21 cellular contexts compared by ENCODE assay signal in the genomic region with DNA sequence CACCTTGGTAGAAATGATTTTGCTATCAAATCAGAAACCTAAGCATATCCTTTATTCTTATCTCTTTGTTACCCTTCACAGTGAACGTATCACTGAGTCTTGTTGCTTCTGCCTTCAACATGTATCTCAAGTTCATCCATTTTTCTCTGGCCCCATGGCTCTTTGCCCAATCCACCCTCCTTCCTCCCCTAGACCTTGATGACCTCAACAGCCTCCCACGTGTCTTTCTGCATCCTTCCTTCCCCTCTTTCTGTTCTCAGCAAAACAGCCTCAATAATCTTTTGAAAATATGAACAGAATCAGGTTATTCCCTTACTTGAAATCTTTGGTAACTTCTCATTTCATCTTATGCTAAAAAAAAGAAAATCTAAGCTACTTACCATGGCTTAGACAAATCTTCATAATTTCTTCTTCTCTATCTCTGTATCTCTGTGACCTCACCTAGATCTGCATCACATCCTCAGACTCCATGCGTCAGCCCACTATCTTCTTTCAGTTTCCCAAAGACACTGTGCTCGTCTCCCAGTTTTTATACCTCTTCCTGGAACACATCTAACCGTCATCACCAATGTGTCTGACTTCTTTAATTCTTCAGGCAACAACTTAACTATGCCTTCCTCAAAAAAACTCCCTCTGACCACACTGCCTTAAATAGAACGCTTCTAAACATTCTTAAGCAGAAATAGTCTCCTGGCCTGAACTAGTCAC.
DNase-seq lines count a peak whose midpoint lies in the region; ATAC-seq and TF ChIP-seq lines count a peak whose summit lies in the region.
"Had no signal": no experiment of that assay in that cellular context is flagged by ENCODE, and none has a peak within 500 bp of the region (broad histone marks: within the 10 kb centered on the region; RNA-seq: fewer than 3 reads in every experiment).

No MANE protein-coding gene starts in this region.

- peak overlapping the region; percentile 36; the same call in 1 of the 2 replicates for H2AFZ ChIP-seq in DND-41 (ENCODE audit: low read depth, low read length)

- no peak for ATAC-seq in DND-41 (ENCODE audit: insufficient read depth, low read depth)
- no peak for ATAC-seq in GM18520 (IDR thresholded peaks at IDR 0.05; ENCODE audit: unreplicated experiment)
- no peak for ATAC-seq in HG03432 (IDR thresholded peaks at IDR 0.05; ENCODE audit: unreplicated experiment)
- ATAC-seq: activated CD8-positive, alpha-beta memory T cell treated with anti-CD3 and anti-CD28 coated beads, Interleukin-2, amount 10 ng/mL, durations not matched to agents 7 days and 5 days; Panc1 had no signal

- H3K36me3 ChIP-seq in DND-41 (ENCODE audit: insufficient read depth, low read length) (no peaks in the 10 kb centered on the region), rectal smooth muscle tissue (ENCODE audit: control insufficient read depth, insufficient read depth, low read length) (no peaks in the 10 kb centered on the region)

- no peaks in the 10 kb centered on the region for H3K27me3 ChIP-seq in DND-41 (ENCODE audit: insufficient read depth, low read length, poor library complexity)
- no peaks in the 10 kb centered on the region for H3K27me3 ChIP-seq in rectal smooth muscle tissue (ENCODE audit: control insufficient read depth, insufficient read depth, low read length)

- no peak for DNase-seq in DND-41
- DNase-seq in Kasumi-1 (lab: John Stamatoyannopoulos, UW), result peak; percentile 42 to 58
- no peak for DNase-seq in NCI-H1048 (lab: John Stamatoyannopoulos, UW)
- DNase-seq: activated CD4-positive, CD25-positive, alpha-beta regulatory T cell; activated CD8-positive, alpha-beta memory T cell treated with anti-CD3 and anti-CD28 coated beads, Interleukin-2, amount 10 ng/mL, durations not matched to agents 7 days and 5 days; activated gamma-delta T cell treated with Interleukin-2 at 50 U/mL for 16 hours; AML-193; dermis blood vessel endothelial cell; DMS153; erythroblast; glutamatergic neuron; kidney; NCI-H187 treated with DMSO at 0.1 percent for 48 hours; stimulated activated CD4-positive, alpha-beta T cell treated with anti-CD3 and anti-CD28 coated beads, Interleukin-15, amount 100 ng/mL, for 24 hours had no signal

- no peaks in the 10 kb centered on the region for H3K36me3 Mint-ChIP-seq in dendritic cell treated with granulocyte-macrophage colony-stimulating factor and Interleukin-4, amounts not matched to agents 40 ng/mL and 50 ng/mL, for 4 days (ENCODE audit: low read depth)
- H3K36me3 Mint-ChIP-seq: activated CD8-positive, alpha-beta memory T cell treated with anti-CD3 and anti-CD28 coated beads, Interleukin-2, amount 10 ng/mL, durations not matched to agents 7 days and 5 days; T-cell had no signal

- H3K9me3 Mint-ChIP-seq in dendritic cell treated with granulocyte-macrophage colony-stimulating factor and Interleukin-4, amounts not matched to agents 40 ng/mL and 50 ng/mL, for 4 days, result peaks cover 9% of the 10 kb centered on the region
- H3K9me3 Mint-ChIP-seq: T-cell had no signal

- H3K27ac Mint-ChIP-seq in dendritic cell treated with granulocyte-macrophage colony-stimulating factor and Interleukin-4, amounts not matched to agents 40 ng/mL and 50 ng/mL, for 4 days, result peak overlapping the region; percentile 81
- H3K27ac Mint-ChIP-seq: activated CD8-positive, alpha-beta memory T cell treated with anti-CD3 and anti-CD28 coated beads, Interleukin-2, amount 10 ng/mL, durations not matched to agents 7 days and 5 days; progenitor cell of endocrine pancreas; T-cell had no signal

- peak overlapping the region; percentile 60 for H3K4me3 Mint-ChIP-seq in dendritic cell treated with granulocyte-macrophage colony-stimulating factor and Interleukin-4, amounts not matched to agents 40 ng/mL and 50 ng/mL, for 4 days
- H3K4me3 Mint-ChIP-seq: activated CD8-positive, alpha-beta memory T cell treated with anti-CD3 and anti-CD28 coated beads, Interleukin-2, amount 10 ng/mL, durations not matched to agents 7 days and 5 days; T-cell had no signal

- H3K4me3 ChIP-seq in DND-41 (ENCODE audit: low read depth in 1 of 2, low read length in 2 of 2), result no peak overlapping the region
- H3K4me3 ChIP-seq in rectal smooth muscle tissue (ENCODE audit: low read length), result no peak overlapping the region

- TF ChIP-seq CTCF in DND-41 (IDR thresholded peaks at IDR 0.05; ENCODE audit: borderline replicate concordance, extremely low read depth, low read length, poor library complexity, severe bottlenecking), result no peak

- no peak overlapping the region for H3K4me2 ChIP-seq in DND-41 (ENCODE audit: insufficient read depth, low read length)

- no peaks in the 10 kb centered on the region for H3K4me1 ChIP-seq in DND-41 (ENCODE audit: insufficient read depth, low read length)
- no peaks in the 10 kb centered on the region for H3K4me1 ChIP-seq in rectal smooth muscle tissue (ENCODE audit: control insufficient read depth, insufficient read depth, low read length)

- no peaks in the 10 kb centered on the region for H3K9me3 ChIP-seq in DND-41 (ENCODE audit: insufficient read depth, low read length, severe bottlenecking)

- H3K27me3 Mint-ChIP-seq in dendritic cell treated with granulocyte-macrophage colony-stimulating factor and Interleukin-4, amounts not matched to agents 40 ng/mL and 50 ng/mL, for 4 days, result peaks cover 13% of the 10 kb centered on the region

- intact Hi-C loops in dendritic cell treated with granulocyte-macrophage colony-stimulating factor and Interleukin-4, amounts not matched to agents 40 ng/mL and 50 ng/mL, for 4 days (cut with micrococcal nuclease), result no loop called here

- peaks cover 25% of the 10 kb centered on the region for H3K4me1 Mint-ChIP-seq in dendritic cell treated with granulocyte-macrophage colony-stimulating factor and Interleukin-4, amounts not matched to agents 40 ng/mL and 50 ng/mL, for 4 days (ENCODE audit: low read depth)

- H3K27ac ChIP-seq in DND-41 (ENCODE audit: low read length) (no peak overlapping the region), rectal smooth muscle tissue (ENCODE audit: low read depth, low read length) (peak overlapping the region; percentile 14)

- no peaks in the 10 kb centered on the region for H4K20me1 ChIP-seq in DND-41 (ENCODE audit: insufficient read depth, low read length)

- no peaks in the 10 kb centered on the region for H3K79me2 ChIP-seq in DND-41 (ENCODE audit: insufficient read depth, low read length)

- H3K9ac ChIP-seq in DND-41 (ENCODE audit: low read depth, low read length) (no peak overlapping the region), rectal smooth muscle tissue (ENCODE audit: low read length) (no peak overlapping the region)

Comparison
In these comparisons a context has a peak if more than half of its experiments do, and no peak if none do; other contexts are left out.
1. DNase-seq: peak in Kasumi-1 (2 of 2); none in DND-41 (single experiment) and NCI-H1048 (single experiment).